Comparison of ENCODE assay signal across 9 cellular contexts in the genomic region with DNA sequence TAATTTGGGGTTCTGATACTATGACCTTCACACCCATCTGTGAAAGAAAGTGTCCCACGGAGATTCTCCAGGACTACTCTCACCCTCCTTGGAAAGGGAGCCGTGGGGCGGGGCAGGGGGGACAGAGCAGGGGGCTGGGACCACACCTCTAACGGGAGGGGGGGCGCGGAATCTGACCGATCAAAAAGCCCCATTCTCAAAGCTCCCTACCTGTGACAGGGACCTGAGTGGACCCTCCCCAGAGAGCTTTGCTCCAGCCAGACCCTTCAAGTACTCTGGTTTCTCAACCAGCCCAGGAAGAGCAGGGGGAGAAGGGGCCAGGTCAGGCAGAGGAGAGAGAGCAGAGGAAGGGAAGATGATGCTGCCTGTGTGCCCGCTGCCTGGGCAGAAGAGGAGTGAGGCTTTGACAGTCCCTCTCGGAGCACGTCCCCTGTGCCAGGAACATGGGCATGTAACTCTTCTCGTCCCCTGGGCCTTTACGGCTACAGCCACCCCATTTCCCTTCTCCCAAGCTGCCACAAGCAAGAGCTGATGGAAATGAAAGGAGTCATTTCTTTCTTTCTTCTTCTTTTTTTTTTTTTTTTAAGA. TPM values are rescaled to one million over a fixed set of nuclear protein-coding genes. Genes with fewer than 3 reads are reported as not detected.
A peak's percentile ranks its signal among the peaks of the same experiment; 100 is the strongest.
DNase-seq lines count a peak whose midpoint lies in the region; ATAC-seq and TF ChIP-seq lines count a peak whose summit lies in the region.
"Had no signal": no experiment of that assay in that cellular context is flagged by ENCODE, and none has a peak within 500 bp of the region (broad histone marks: within the 10 kb centered on the region; RNA-seq: fewer than 3 reads in every experiment).

No MANE protein-coding gene starts in this region.

- BruUV-seq in MCF 10A (replicated peaks; lab: Mats Ljungman, UMichigan), result no TSS peak

- H3K36me3 ChIP-seq in breast epithelium (no peaks in the 10 kb centered on the region), lower lobe of right lung (peaks cover 27% of the 10 kb centered on the region), tibial artery (peaks cover 7 to 27% (median 24%) of the 10 kb centered on the region in 3 donors)

- H3K4me3 Mint-ChIP-seq in MCF 10A (ENCODE audit: unreplicated experiment), result no peak overlapping the region
- peak overlapping the region; percentile 93 for H3K4me3 Mint-ChIP-seq in activated naive CD4-positive, alpha-beta T cell treated with anti-CD3 and anti-CD28 coated beads, Interleukin-2, amount 50 U/mL, for 24 hours
- H3K4me3 Mint-ChIP-seq in WTC11, result no peak overlapping the region

- POLR2A ChIA-PET in MCF 10A (lab: Yijun Ruan, JAX), result no interaction called here
- POLR2A ChIA-PET in WTC11 (lab: Charles Lee), result no interaction called here

- no peak for DNase-seq in breast epithelium (ENCODE audit: low spot score in 2 of 2)
- no peak for DNase-seq in MCF 10A (ENCODE audit: unreplicated experiment)
- DNase-seq in lower lobe of right lung, result no peak
- no peak for DNase-seq in tibial artery
- DNase-seq in NCI-H774 (lab: John Stamatoyannopoulos, UW), result no peak
- DNase-seq in putamen (ENCODE audit: low spot score), result no peak
- DNase-seq in WTC11 (ENCODE audit: low spot score), result no peak
- DNase-seq: NCI-H2171 had no signal

- H3K9me3 ChIP-seq in breast epithelium (no peaks in the 10 kb centered on the region), lower lobe of right lung (no peaks in the 10 kb centered on the region), tibial artery (no peaks in the 10 kb centered on the region)

- H3K4me1 ChIP-seq in breast epithelium (peaks cover 14 to 24% of the 10 kb centered on the region in 2 donors), lower lobe of right lung (peaks cover 56% of the 10 kb centered on the region), tibial artery (peaks cover 0 to 53% (median 37%) of the 10 kb centered on the region in 4 donors)

- no peaks in the 10 kb centered on the region for H3K27me3 ChIP-seq in breast epithelium
- H3K27me3 ChIP-seq in lower lobe of right lung (ENCODE audit: low read depth), result no peaks in the 10 kb centered on the region
- H3K27me3 ChIP-seq in tibial artery, result no peaks in the 10 kb centered on the region

- H3K27ac ChIP-seq in breast epithelium, result peak overlapping the region; percentile 87 to 97
- H3K27ac ChIP-seq in lower lobe of right lung, result peak overlapping the region; percentile 84
- peak overlapping the region; percentile 71 to 74 for H3K27ac ChIP-seq in tibial artery

- TF ChIP-seq CTCF in breast epithelium (IDR thresholded peaks at IDR 0.05) (no peak), MCF 10A (IDR thresholded peaks at IDR 0.05; ENCODE audit: unreplicated experiment) (no peak), lower lobe of right lung (IDR thresholded peaks at IDR 0.05) (no peak), tibial artery (IDR thresholded peaks at IDR 0.05) (no peak), WTC11 (IDR thresholded peaks at IDR 0.05) (no peak)

- H3K4me3 ChIP-seq in breast epithelium, result peak overlapping the region; percentile 55 to 79 (median 55)
- H3K4me3 ChIP-seq in lower lobe of right lung, result peak overlapping the region; percentile 73
- peak overlapping the region; percentile 44 to 51 for H3K4me3 ChIP-seq in tibial artery

- intact Hi-C loops in breast epithelium (cut with DNase I; ENCODE audit: low total_unique reads) (no loop called here), MCF 10A (cut with micrococcal nuclease) (no loop called here), lower lobe of right lung (cut with DNase I) (no loop called here), tibial artery (cut with DNase I; ENCODE audit: low total_unique reads) (no loop called here)

- no peak overlapping the region for H3K27ac Mint-ChIP-seq in MCF 10A (ENCODE audit: low read depth, unreplicated experiment)
- peak overlapping the region; percentile 91 for H3K27ac Mint-ChIP-seq in activated naive CD4-positive, alpha-beta T cell treated with anti-CD3 and anti-CD28 coated beads, Interleukin-2, amount 50 U/mL, for 24 hours
- no peak overlapping the region for H3K27ac Mint-ChIP-seq in WTC11

- H3K9me3 Mint-ChIP-seq in MCF 10A (ENCODE audit: unreplicated experiment), result no peaks in the 10 kb centered on the region
- H3K9me3 Mint-ChIP-seq in activated naive CD4-positive, alpha-beta T cell treated with anti-CD3 and anti-CD28 coated beads, Interleukin-2, amount 50 U/mL, for 24 hours, result no peaks in the 10 kb centered on the region
- no peaks in the 10 kb centered on the region for H3K9me3 Mint-ChIP-seq in WTC11

- H3K36me3 Mint-ChIP-seq in MCF 10A (ENCODE audit: insufficient read depth, unreplicated experiment) (no peaks in the 10 kb centered on the region), WTC11 (no peaks in the 10 kb centered on the region)
- peaks cover 12% of the 10 kb centered on the region for H3K36me3 Mint-ChIP-seq in activated naive CD4-positive, alpha-beta T cell treated with anti-CD3 and anti-CD28 coated beads, Interleukin-2, amount 50 U/mL, for 24 hours

- H3K27me3 Mint-ChIP-seq in MCF 10A (ENCODE audit: insufficient read depth, unreplicated experiment) (no peaks in the 10 kb centered on the region), WTC11 (ENCODE audit: low read depth) (no peaks in the 10 kb centered on the region; the same call in none of the 2 replicates)
- H3K27me3 Mint-ChIP-seq in activated naive CD4-positive, alpha-beta T cell treated with anti-CD3 and anti-CD28 coated beads, Interleukin-2, amount 50 U/mL, for 24 hours, result no peaks in the 10 kb centered on the region

- ATAC-seq in lower lobe of right lung (peak; percentile 2 to 6), WTC11 (no peak)

- TF ChIP-seq POLR2A in breast epithelium (IDR thresholded peaks at IDR 0.05), result no peak

- H3K4me1 Mint-ChIP-seq in MCF 10A (ENCODE audit: insufficient read depth, unreplicated experiment), result peaks cover 15% of the 10 kb centered on the region
- H3K4me1 Mint-ChIP-seq in activated naive CD4-positive, alpha-beta T cell treated with anti-CD3 and anti-CD28 coated beads, Interleukin-2, amount 50 U/mL, for 24 hours, result peaks cover 45% of the 10 kb centered on the region
- H3K4me1 Mint-ChIP-seq in WTC11, result peaks cover 47% of the 10 kb centered on the region

- CTCF ChIA-PET in MCF 10A (lab: Yijun Ruan, JAX) (interaction anchor here (0.5 kb wide), 1 partner anchor 68 kb away, joined by 3 read pairs; no protein-coding TSS in a partner anchor), WTC11 (lab: Charles Lee) (interaction anchor here (1.4 kb wide), 1 partner anchor 55 kb away, joined by 3 read pairs; no protein-coding TSS in a partner anchor)

TF ChIP-seq in WTC11, 78 proteins besides CTCF, POLR2A, EP300 and RAD21 (continues in another document):
- TF ChIP-seq, protein P1, sequence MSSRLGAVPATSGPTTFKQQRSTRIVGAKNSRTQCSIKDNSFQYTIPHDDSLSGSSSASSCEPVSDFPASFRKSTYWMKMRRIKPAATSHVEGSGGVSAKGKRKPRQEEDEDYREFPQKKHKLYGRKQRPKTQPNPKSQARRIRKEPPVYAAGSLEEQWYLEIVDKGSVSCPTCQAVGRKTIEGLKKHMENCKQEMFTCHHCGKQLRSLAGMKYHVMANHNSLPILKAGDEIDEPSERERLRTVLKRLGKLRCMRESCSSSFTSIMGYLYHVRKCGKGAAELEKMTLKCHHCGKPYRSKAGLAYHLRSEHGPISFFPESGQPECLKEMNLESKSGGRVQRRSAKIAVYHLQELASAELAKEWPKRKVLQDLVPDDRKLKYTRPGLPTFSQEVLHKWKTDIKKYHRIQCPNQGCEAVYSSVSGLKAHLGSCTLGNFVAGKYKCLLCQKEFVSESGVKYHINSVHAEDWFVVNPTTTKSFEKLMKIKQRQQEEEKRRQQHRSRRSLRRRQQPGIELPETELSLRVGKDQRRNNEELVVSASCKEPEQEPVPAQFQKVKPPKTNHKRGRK (CRISPR knock-in tag; IDR thresholded peaks at IDR 0.05; ENCODE audit: borderline replicate concordance), result no peak
- TF ChIP-seq TEAD1 (CRISPR knock-in tag; IDR thresholded peaks at IDR 0.05), result no peak
- TF ChIP-seq, protein P2, sequence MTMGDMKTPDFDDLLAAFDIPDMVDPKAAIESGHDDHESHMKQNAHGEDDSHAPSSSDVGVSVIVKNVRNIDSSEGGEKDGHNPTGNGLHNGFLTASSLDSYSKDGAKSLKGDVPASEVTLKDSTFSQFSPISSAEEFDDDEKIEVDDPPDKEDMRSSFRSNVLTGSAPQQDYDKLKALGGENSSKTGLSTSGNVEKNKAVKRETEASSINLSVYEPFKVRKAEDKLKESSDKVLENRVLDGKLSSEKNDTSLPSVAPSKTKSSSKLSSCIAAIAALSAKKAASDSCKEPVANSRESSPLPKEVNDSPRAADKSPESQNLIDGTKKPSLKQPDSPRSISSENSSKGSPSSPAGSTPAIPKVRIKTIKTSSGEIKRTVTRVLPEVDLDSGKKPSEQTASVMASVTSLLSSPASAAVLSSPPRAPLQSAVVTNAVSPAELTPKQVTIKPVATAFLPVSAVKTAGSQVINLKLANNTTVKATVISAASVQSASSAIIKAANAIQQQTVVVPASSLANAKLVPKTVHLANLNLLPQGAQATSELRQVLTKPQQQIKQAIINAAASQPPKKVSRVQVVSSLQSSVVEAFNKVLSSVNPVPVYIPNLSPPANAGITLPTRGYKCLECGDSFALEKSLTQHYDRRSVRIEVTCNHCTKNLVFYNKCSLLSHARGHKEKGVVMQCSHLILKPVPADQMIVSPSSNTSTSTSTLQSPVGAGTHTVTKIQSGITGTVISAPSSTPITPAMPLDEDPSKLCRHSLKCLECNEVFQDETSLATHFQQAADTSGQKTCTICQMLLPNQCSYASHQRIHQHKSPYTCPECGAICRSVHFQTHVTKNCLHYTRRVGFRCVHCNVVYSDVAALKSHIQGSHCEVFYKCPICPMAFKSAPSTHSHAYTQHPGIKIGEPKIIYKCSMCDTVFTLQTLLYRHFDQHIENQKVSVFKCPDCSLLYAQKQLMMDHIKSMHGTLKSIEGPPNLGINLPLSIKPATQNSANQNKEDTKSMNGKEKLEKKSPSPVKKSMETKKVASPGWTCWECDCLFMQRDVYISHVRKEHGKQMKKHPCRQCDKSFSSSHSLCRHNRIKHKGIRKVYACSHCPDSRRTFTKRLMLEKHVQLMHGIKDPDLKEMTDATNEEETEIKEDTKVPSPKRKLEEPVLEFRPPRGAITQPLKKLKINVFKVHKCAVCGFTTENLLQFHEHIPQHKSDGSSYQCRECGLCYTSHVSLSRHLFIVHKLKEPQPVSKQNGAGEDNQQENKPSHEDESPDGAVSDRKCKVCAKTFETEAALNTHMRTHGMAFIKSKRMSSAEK (CRISPR knock-in tag; IDR thresholded peaks at IDR 0.05; ENCODE audit: borderline replicate concordance), result no peak

RNA-seq across cellular contexts. Expression of a gene that starts 0.7 kb away (rescaled TPM):
- total RNA-seq in breast epithelium, result 10 to 100 TPM; 15.2 to 25.6 (median 25.2) TPM
- not detected in 2 replicates for total RNA-seq in MCF 10A (2022)
- total RNA-seq in lower lobe of right lung, result 129 TPM
- 0.16 to 0.37 TPM (median 0.20 TPM) in 3 replicates for total RNA-seq in WTC11 (2021)

RNA-seq across cellular contexts. Expression of a gene that starts 19.5 kb away (rescaled TPM):
- total RNA-seq in breast epithelium, result 1 to 10 TPM in 2 of 3 donors, not detected in 1; 1.0 to 1.3 TPM
- total RNA-seq in MCF 10A (2022), result 1.4 and 1.7 TPM in 2 replicates
- not detected for total RNA-seq in lower lobe of right lung
- not detected in 3 replicates for total RNA-seq in WTC11 (2021)

RNA-seq across cellular contexts. Expression of a gene that starts 43.4 kb away (rescaled TPM):
- total RNA-seq in breast epithelium (under 1 TPM in 1 of 3 donors, not detected in 2; 0.32 TPM), MCF 10A (2022) (not detected in 2 replicates), lower lobe of right lung (not detected), WTC11 (2021) (1.6 to 2.3 TPM (median 1.8 TPM) in 3 replicates)

Comparison
In these comparisons a context has a peak if more than half of its experiments do, and no peak if none do; other contexts are left out.
1. RNA of a gene that starts 0.7 kb away (total RNA-seq): 129 TPM in lower lobe of right lung (single experiment) and 15.2 to 25.6 TPM in breast epithelium; 0.16 to 0.37 TPM in WTC11 and not detected in MCF 10A; every median in the first group is over 10 times any median in the second.
2. Peak in every context shown above with its lines, with median percentiles within 50 percentile points of each other: H3K27ac ChIP-seq and H3K4me3 ChIP-seq.